ENCODE assay signal across 8 cellular contexts in genomic region chr3:53709856-53710674, GRCh38.
DNase-seq lines count a peak whose midpoint lies in the region; ATAC-seq, FAIRE-seq and TF ChIP-seq lines count a peak whose summit lies in the region.

No MANE protein-coding gene starts in this region.

- no peak overlapping the region for H3K4me3 ChIP-seq in K562
- H3K4me3 ChIP-seq in small intestine (ENCODE audit: low read depth in 1 of 2, low read length in 2 of 2) = no peak overlapping the region

- CTCF ChIA-PET in Calu3 (lab: Charles Lee) = interaction anchor here (0.5 to 1.4 kb wide), 7 partner anchors 80 to 335 kb away, joined by 3 to 9 read pairs (median 3); no protein-coding TSS in a partner anchor
- CTCF ChIA-PET in K562 (lab: Yijun Ruan, JAX; ENCODE audit: low intra/inter-chr PET ratio) = interaction anchor here (0.8 to 1.1 kb wide), 4 partner anchors 410 to 515 kb away, joined by 3 to 4 read pairs (median 3); no protein-coding TSS in a partner anchor

- peak; percentile 72 for ATAC-seq in GM21723 (IDR thresholded peaks at IDR 0.05; ENCODE audit: unreplicated experiment)
- peak; percentile 95 for ATAC-seq in K562
- ATAC-seq in HG03025 (IDR thresholded peaks at IDR 0.05; ENCODE audit: low FRiP score, unreplicated experiment) = no peak

- H3K27ac ChIP-seq in K562 (ENCODE audit: extremely low read depth, low read depth, low read length) = no peak overlapping the region
- H3K27ac ChIP-seq in small intestine (ENCODE audit: low read depth in 1 of 2, low read length in 1 of 2) = no peak overlapping the region

- peak; percentile 66 to 77 for TF ChIP-seq RAD21 in K562 (CRISPR knock-in tag; conservative IDR thresholded peaks at IDR 0.05 in 1 of 2, IDR thresholded peaks at IDR 0.05 in 1 of 2)

- H3K27me3 ChIP-seq in K562 (ENCODE audit: control insufficient read depth in 2 of 2, insufficient read depth in 2 of 2, low read length in 2 of 2) = no peaks in the 10 kb centered on the region; a peak in 2 of 5 replicates
- peaks cover 0 to 3% of the 10 kb centered on the region in 2 donors for H3K27me3 ChIP-seq in small intestine (ENCODE audit: control insufficient read depth in 2 of 2, insufficient read depth in 2 of 2, low read length in 2 of 2)

- H3K27ac Mint-ChIP-seq in Calu3 (ENCODE audit: unreplicated experiment) = no peak overlapping the region

- 0 out of 2 replicates have a peak overlapping the region, but pooled peaks have one; percentile 48 for H2AFZ ChIP-seq in K562 (ENCODE audit: low read depth, low read length)

- H3K36me3 ChIP-seq in K562 (ENCODE audit: control insufficient read depth, insufficient read depth, low read length) = no peaks in the 10 kb centered on the region
- H3K36me3 ChIP-seq in small intestine (ENCODE audit: control insufficient read depth in 2 of 2, insufficient read depth in 2 of 2, low read length in 2 of 2) = no peaks in the 10 kb centered on the region

- H3K79me2 ChIP-seq in K562 (ENCODE audit: control insufficient read depth, insufficient read depth, low read length) = no peaks in the 10 kb centered on the region

- DNase-seq in Calu3 (peak; percentile 80), NCI-H128 (lab: John Stamatoyannopoulos, UW; ENCODE audit: unreplicated experiment) (peak; percentile 13), K562 (ENCODE audit: extremely low read depth in 1 of 4, low spot score in 3 of 4) (peak; percentile 58 to 64 (median 60)), iPS DF 19.7 (ENCODE audit: low read depth, low spot score) (peak; percentile 45), small intestine (peak; percentile 59)

- FAIRE-seq in TTC549 (lab: Jason Lieb, UNC) (peak; percentile 28), K562 (lab: Jason Lieb, UNC) (peak; percentile 55), small intestine (lab: Jason Lieb, UNC) (no peak)

- H3K4me1 ChIP-seq in K562 (replicated peaks in 1 of 2; ENCODE audit: control insufficient read depth in 2 of 2, insufficient read depth in 2 of 2, low read length in 2 of 2) = no peaks in the 10 kb centered on the region
- H3K4me1 ChIP-seq in small intestine (ENCODE audit: control insufficient read depth in 2 of 2, insufficient read depth in 1 of 2, low read depth in 1 of 2, low read length in 1 of 2) = no peaks in the 10 kb centered on the region

- no peak overlapping the region for H3K4me2 ChIP-seq in K562 (ENCODE audit: insufficient read depth, low read length)

- in situ Hi-C loops in K562 (cut with MboI) = loop anchor here (10.0 kb wide), 2 partner anchors 335 to 395 kb away; no protein-coding TSS in a partner anchor

- H3K36me3 Mint-ChIP-seq in Calu3 (ENCODE audit: insufficient read depth, unreplicated experiment) = no peaks in the 10 kb centered on the region

- intact Hi-C loops in Calu3 (cut with micrococcal nuclease; ENCODE audit: unreplicated experiment) (loop anchor here (1.0 to 5.0 kb wide), 5 partner anchors 78 to 411 kb away; no protein-coding TSS in a partner anchor), K562 (cut with micrococcal nuclease) (loop anchor here (1.0 to 10.0 kb wide), 3 partner anchors 335 to 490 kb away; no protein-coding TSS in a partner anchor)

- no peaks in the 10 kb centered on the region for H3K27me3 Mint-ChIP-seq in Calu3 (ENCODE audit: unreplicated experiment)

- no peaks in the 10 kb centered on the region for H3K9me3 Mint-ChIP-seq in Calu3 (ENCODE audit: low read depth, unreplicated experiment)

- no peak for TF ChIP-seq EP300 in K562 (IDR thresholded peaks at IDR 0.05; ENCODE audit: low read length)

- no peaks in the 10 kb centered on the region for H3K9me1 ChIP-seq in K562 (ENCODE audit: control insufficient read depth, insufficient read depth, low read length)

- TF ChIP-seq CTCF in Calu3 (IDR thresholded peaks at IDR 0.05; ENCODE audit: unreplicated experiment) (peak; percentile 66), K562 (IDR thresholded peaks at IDR 0.05 in 2 of 3, conservative IDR thresholded peaks at IDR 0.05 in 1 of 3; ENCODE audit: insufficient read depth in 2 of 3, low read depth in 1 of 3, low read length in 3 of 3) (peak; percentile 67 to 77 (median 73))

- peaks cover 2% of the 10 kb centered on the region; the same call in 1 of the 2 replicates for H4K20me1 ChIP-seq in K562 (replicated peaks; ENCODE audit: control insufficient read depth, insufficient read depth, low read length)

- H3K4me3 Mint-ChIP-seq in Calu3 (ENCODE audit: low read depth, unreplicated experiment) = no peak overlapping the region

- H3K9me3 ChIP-seq in K562 (replicated peaks; ENCODE audit: control insufficient read depth, insufficient read depth, low read depth, low read length) (no peaks in the 10 kb centered on the region), small intestine (ENCODE audit: control insufficient read depth, low read depth) (no peaks in the 10 kb centered on the region)

- no TSS peak for BruUV-seq in Calu3 (replicated peaks; lab: Mats Ljungman, UMichigan)
- no TSS peak for BruUV-seq in K562 (replicated peaks; lab: Mats Ljungman, UMichigan)

- POLR2A ChIA-PET in K562 (lab: Yijun Ruan, JAX) = interaction anchor here (0.6 kb wide), 1 partner anchor 333 kb away, joined by 3 read pairs; no protein-coding TSS in a partner anchor

- no peak overlapping the region for H3K9ac ChIP-seq in K562 (ENCODE audit: insufficient read depth in 1 of 2, low read depth in 2 of 2, low read length in 2 of 2)

- no peak for TF ChIP-seq POLR2A in K562 (conservative IDR thresholded peaks at IDR 0.05)

- WGBS in K562 (ENCODE audit: insufficient coverage, low coverage, missing lambda C conversion rate) = 0% methylated on average over 11 of the region's 11 CpGs
- WGBS in small intestine, 3 donors = 16 to 22% (median 19%) methylated on average over 11 of the region's 11 CpGs

- peaks cover 11% of the 10 kb centered on the region for H3K4me1 Mint-ChIP-seq in Calu3 (ENCODE audit: low read depth, unreplicated experiment)

TF ChIP-seq in K562, 482 proteins besides CTCF, POLR2A, EP300 and RAD21 (continues in another document):
- no peak for TF ChIP-seq MCM7 (IDR thresholded peaks at IDR 0.05)
- no peak for TF ChIP-seq JUND (IDR thresholded peaks at IDR 0.05; ENCODE audit: borderline replicate concordance, low read depth, low read length)
- no peak for TF ChIP-seq JUND (tag; IDR thresholded peaks at IDR 0.05; ENCODE audit: borderline replicate concordance, low read depth, low read length)
- TF ChIP-seq ZNF175 (CRISPR knock-in tag; IDR thresholded peaks at IDR 0.05; ENCODE audit: low read depth) = no peak
- no peak for TF ChIP-seq NR3C1 (CRISPR knock-in tag; IDR thresholded peaks at IDR 0.05)
- no peak for TF ChIP-seq RBM15 (IDR thresholded peaks at IDR 0.05; ENCODE audit: insufficient read depth, low read length)
- no peak for TF ChIP-seq SRSF3 (IDR thresholded peaks at IDR 0.05; ENCODE audit: insufficient read depth, low read length)
- TF ChIP-seq ZNF143 (CRISPR knock-in tag; IDR thresholded peaks at IDR 0.05) = no peak
- no peak for TF ChIP-seq ZNF347 (CRISPR knock-in tag; IDR thresholded peaks at IDR 0.05; ENCODE audit: low read depth)
- peak; percentile 64 for TF ChIP-seq SMC3 (conservative IDR thresholded peaks at IDR 0.05; ENCODE audit: insufficient read depth, low read depth, low read length)
- no peak for TF ChIP-seq ZNF324 (CRISPR knock-in tag; IDR thresholded peaks at IDR 0.05)
- no peak for TF ChIP-seq ZNF444 (CRISPR knock-in tag; IDR thresholded peaks at IDR 0.05)
- no peak for TF ChIP-seq FOXM1 (IDR thresholded peaks at IDR 0.05; ENCODE audit: low read depth)
- no peak for TF ChIP-seq FOXM1 (CRISPR knock-in tag; IDR thresholded peaks at IDR 0.05; ENCODE audit: low read depth)
- TF ChIP-seq SETDB1 (IDR thresholded peaks at IDR 0.05; ENCODE audit: low read length) = no peak
- no peak for TF ChIP-seq ZNF263 (CRISPR knock-in tag; IDR thresholded peaks at IDR 0.05; ENCODE audit: borderline replicate concordance)
- no peak for TF ChIP-seq SAFB (IDR thresholded peaks at IDR 0.05; ENCODE audit: borderline replicate concordance, low read depth, low read length)
- TF ChIP-seq CREB1 (IDR thresholded peaks at IDR 0.05) = no peak
- no peak for TF ChIP-seq CREB1 (CRISPR knock-in tag; IDR thresholded peaks at IDR 0.05)
- no peak for TF ChIP-seq POLR2G (IDR thresholded peaks at IDR 0.05; ENCODE audit: low read depth, low read length)
- TF ChIP-seq, protein P1, sequence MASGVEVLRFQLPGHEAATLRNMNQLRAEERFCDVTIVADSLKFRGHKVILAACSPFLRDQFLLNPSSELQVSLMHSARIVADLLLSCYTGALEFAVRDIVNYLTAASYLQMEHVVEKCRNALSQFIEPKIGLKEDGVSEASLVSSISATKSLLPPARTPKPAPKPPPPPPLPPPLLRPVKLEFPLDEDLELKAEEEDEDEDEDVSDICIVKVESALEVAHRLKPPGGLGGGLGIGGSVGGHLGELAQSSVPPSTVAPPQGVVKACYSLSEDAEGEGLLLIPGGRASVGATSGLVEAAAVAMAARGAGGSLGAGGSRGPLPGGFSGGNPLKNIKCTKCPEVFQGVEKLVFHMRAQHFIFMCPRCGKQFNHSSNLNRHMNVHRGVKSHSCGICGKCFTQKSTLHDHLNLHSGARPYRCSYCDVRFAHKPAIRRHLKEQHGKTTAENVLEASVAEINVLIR (CRISPR knock-in tag; IDR thresholded peaks at IDR 0.05) = no peak
- peak; percentile 40; the same call in 1 of the 2 replicates for TF ChIP-seq MYC (IDR thresholded peaks at IDR 0.05; ENCODE audit: low read depth, low read length)
- no peak for TF ChIP-seq MYC (CRISPR knock-in tag; IDR thresholded peaks at IDR 0.05; ENCODE audit: borderline replicate concordance, low read depth)
- no peak for TF ChIP-seq MXI1 (IDR thresholded peaks at IDR 0.05; ENCODE audit: low read depth, low read length)
- no peak for TF ChIP-seq ZNF23 (CRISPR knock-in tag; IDR thresholded peaks at IDR 0.05)
- no peak for TF ChIP-seq ATF1 (CRISPR knock-in tag; IDR thresholded peaks at IDR 0.05)
- no peak for TF ChIP-seq ATF1 (tag; IDR thresholded peaks at IDR 0.05)
- TF ChIP-seq YY1 (IDR thresholded peaks at IDR 0.05; ENCODE audit: borderline replicate concordance in 1 of 3, control insufficient read depth in 1 of 3, extremely low read depth in 1 of 3, insufficient read depth in 3 of 3, insufficient read length in 1 of 3, insufficient replicate concordance in 2 of 3, low read depth in 1 of 3, low read length in 2 of 3) = peak in 1 of 3 experiments; percentile 12
- no peak for TF ChIP-seq TAF7 (tag; IDR thresholded peaks at IDR 0.05)
- TF ChIP-seq KLF6 (CRISPR knock-in tag; IDR thresholded peaks at IDR 0.05; ENCODE audit: borderline replicate concordance) = no peak
- no peak for TF ChIP-seq ZNF41 (CRISPR knock-in tag; conservative IDR thresholded peaks at IDR 0.05)

Comparison
In these comparisons a context has a peak if more than half of its experiments do, and no peak if none do; other contexts are left out.
1. DNase-seq: peak in every context shown above with its lines; median percentile 80 in Calu3; 60 in K562; 59 in small intestine; 45 in iPS DF 19.7; 13 in NCI-H128.